Comparison of ENCODE assay signal across 27 cellular contexts in genomic region chr20:40679119-40679637, GRCh38.
"Had no signal": no experiment of that assay in that cellular context is flagged by ENCODE, and none has a peak within 500 bp of the region (broad histone marks: within the 10 kb centered on the region; RNA-seq: fewer than 3 reads in every experiment).

No MANE protein-coding gene starts in this region.

- H3K27ac Mint-ChIP-seq: endodermal cell; memory B cell; natural killer cell; stimulated activated memory B cell treated with anti-CD40 and anti-IgM and Interleukin-4, amounts not matched to agents 10 μg/mL and 1 μg/mL and 100 μg/mL, for 72 hours had no signal

- H3K4me1 ChIP-seq: colonic mucosa, prostate gland, uterus had no signal

- H3K4me3 ChIP-seq: colonic mucosa, gastrocnemius medialis, lung, pancreas, prostate gland, skin epidermis, testis, tibial nerve, upper lobe of right lung, uterus had no signal

- DNase-seq: colonic mucosa; effector CD8-positive, alpha-beta T cell; endodermal cell; foreskin fibroblast; gastrocnemius medialis; head of caudate nucleus; natural killer cell; occipital lobe; pancreas; right cardiac atrium; spleen; stimulated activated CD4-positive, alpha-beta T cell treated with anti-CD3 and anti-CD28 coated beads, Interleukin-4, amount 100 ng/mL, for 4 hours; stimulated activated naive CD8-positive, alpha-beta T cell treated with anti-CD3 and anti-CD28 coated beads, Interleukin-15, Interleukin-2, amounts not matched to agents 100 U/mL and 50 U/mL, for 24 hours; substantia nigra; testis; upper lobe of right lung; uterus had no signal

- H3K4me3 Mint-ChIP-seq: dendritic cell treated with granulocyte-macrophage colony-stimulating factor and Interleukin-4, amounts not matched to agents 40 ng/mL and 50 ng/mL, for 4 days; endodermal cell; memory B cell; natural killer cell; stimulated activated memory B cell treated with anti-CD40 and anti-IgM and Interleukin-4, amounts not matched to agents 10 μg/mL and 1 μg/mL and 100 μg/mL, for 72 hours had no signal

- H3K36me3 Mint-ChIP-seq: memory B cell; natural killer cell; stimulated activated memory B cell treated with anti-CD40 and anti-IgM and Interleukin-4, amounts not matched to agents 10 μg/mL and 1 μg/mL and 100 μg/mL, for 72 hours had no signal

- H3K27ac ChIP-seq: colonic mucosa, epithelial cell of prostate, gastrocnemius medialis, pancreas, prostate gland, skin epidermis, testis, tibial nerve, upper lobe of right lung, uterus had no signal

- H3K36me3 ChIP-seq: colonic mucosa, gastrocnemius medialis, pancreas, prostate gland, upper lobe of right lung, uterus had no signal

- H3K27me3 ChIP-seq: gastrocnemius medialis, pancreas, testis, upper lobe of right lung, uterus had no signal

- H3K9me3 ChIP-seq: colonic mucosa, gastrocnemius medialis, pancreas, prostate gland, spleen, testis, tibial nerve, upper lobe of right lung, uterus had no signal

- ATAC-seq: esophagus mucosa; gastrocnemius medialis; left lobe of liver; natural killer cell; pancreas; right cardiac atrium; stimulated activated memory B cell treated with anti-CD40 and anti-IgM and Interleukin-4, amounts not matched to agents 10 μg/mL and 1 μg/mL and 100 μg/mL, for 72 hours; stimulated activated naive CD8-positive, alpha-beta T cell treated with anti-CD3 and anti-CD28 coated beads, Interleukin-15, Interleukin-2, amounts not matched to agents 100 U/mL and 50 U/mL, for 24 hours; upper lobe of right lung had no signal

- H3K9me3 Mint-ChIP-seq: dendritic cell treated with granulocyte-macrophage colony-stimulating factor and Interleukin-4, amounts not matched to agents 40 ng/mL and 50 ng/mL, for 4 days; endodermal cell; memory B cell; natural killer cell; stimulated activated memory B cell treated with anti-CD40 and anti-IgM and Interleukin-4, amounts not matched to agents 10 μg/mL and 1 μg/mL and 100 μg/mL, for 72 hours had no signal
